ENCODE assay signal across 29 cellular contexts in the genomic region with DNA sequence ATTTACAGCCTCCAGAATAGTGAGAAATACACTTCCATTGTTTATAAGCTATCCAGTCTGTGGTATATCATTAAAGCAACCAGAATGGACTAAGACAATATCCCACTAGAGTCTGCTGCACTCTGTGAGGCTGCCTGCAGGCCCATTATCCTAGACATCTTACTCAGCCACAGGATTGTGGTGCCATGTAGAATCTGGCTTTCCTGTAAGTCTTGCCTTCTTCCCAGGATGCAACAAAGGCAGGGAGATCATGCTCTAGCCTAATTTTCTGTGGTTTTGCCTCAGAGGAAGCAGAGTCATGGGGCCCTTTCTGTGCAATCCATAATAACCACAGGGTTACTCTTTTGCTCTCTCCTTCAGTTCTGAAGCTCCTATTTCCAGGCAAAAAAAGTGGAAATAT.
"Had no signal": no experiment of that assay in that cellular context is flagged by ENCODE, and none has a peak within 500 bp of the region (broad histone marks: within the 10 kb centered on the region; RNA-seq: fewer than 3 reads in every experiment).

No MANE protein-coding gene starts in this region.

- H3K9me3 ChIP-seq: body of pancreas, breast epithelium, MG63, SJCRH30 had no signal

- H3K36me3 ChIP-seq: breast epithelium, MG63, SJCRH30 had no signal

- H3K4me3 ChIP-seq: body of pancreas, breast epithelium, MG63, SJCRH30, SK-N-MC had no signal

- H3K4me1 ChIP-seq: body of pancreas, breast epithelium, SJCRH30 had no signal

- H3K27ac ChIP-seq: body of pancreas, breast epithelium, SJCRH30, SK-N-MC, VCaP had no signal

- ATAC-seq: activated T-cell treated with anti-CD3 and anti-CD28 coated beads, Interleukin-2, amount 50 U/mL, for 4 hours; body of pancreas had no signal

- H3K27me3 ChIP-seq: body of pancreas, breast epithelium, MG63, SJCRH30 had no signal

- DNase-seq: activated B cell treated with CpG ODN at 0.5 μM for 24 hours; activated CD4-positive, alpha-beta memory T cell treated with anti-CD3 and anti-CD28 coated beads for 36 hours; activated CD4-positive, alpha-beta T cell treated with anti-CD3 and anti-CD28 coated beads for 4 hours; activated CD4-positive, alpha-beta T cell treated with anti-CD3 and anti-CD28 coated beads, Interleukin-2, amount 50 U/mL, for 1 hour; activated CD4-positive, CD25-positive, alpha-beta regulatory T cell treated with anti-CD3 and anti-CD28 coated beads, Interleukin-2, amount 50 U/mL, for 72 hours; activated CD8-positive, alpha-beta memory T cell treated with anti-CD3 and anti-CD28 coated beads, Interleukin-2, amount 50 U/mL, for 4 hours; activated effector memory CD4-positive, alpha-beta T cell treated with Interleukin-2 at 50 U/mL for 16 hours; activated naive CD4-positive, alpha-beta T cell treated with anti-CD3 and anti-CD28 coated beads, Interleukin-2, amount 10 ng/mL, durations not matched to agents 7 days and 5 days; activated T-cell treated with anti-CD3 and anti-CD28 coated beads for 4 hours; activated T-cell treated with anti-CD3 and anti-CD28 coated beads, Interleukin-2, amount 50 U/mL, for 4 hours; amniotic stem cell; aorta; body of pancreas; Karpas-422; KBM-7; MG63; NCI-H1092; NCI-H1436 treated with DMSO at 0.1 percent for 48 hours; NCI-H1694 treated with DMSO at 0.1 percent for 48 hours; NCI-H2029; NCI-H345; NCI-H524 treated with DMSO at 0.1 percent for 48 hours; OCI-M1; SHP77; SJCRH30; T1000 had no signal
